1 cellular context compared by ENCODE assay signal in the genomic region with DNA sequence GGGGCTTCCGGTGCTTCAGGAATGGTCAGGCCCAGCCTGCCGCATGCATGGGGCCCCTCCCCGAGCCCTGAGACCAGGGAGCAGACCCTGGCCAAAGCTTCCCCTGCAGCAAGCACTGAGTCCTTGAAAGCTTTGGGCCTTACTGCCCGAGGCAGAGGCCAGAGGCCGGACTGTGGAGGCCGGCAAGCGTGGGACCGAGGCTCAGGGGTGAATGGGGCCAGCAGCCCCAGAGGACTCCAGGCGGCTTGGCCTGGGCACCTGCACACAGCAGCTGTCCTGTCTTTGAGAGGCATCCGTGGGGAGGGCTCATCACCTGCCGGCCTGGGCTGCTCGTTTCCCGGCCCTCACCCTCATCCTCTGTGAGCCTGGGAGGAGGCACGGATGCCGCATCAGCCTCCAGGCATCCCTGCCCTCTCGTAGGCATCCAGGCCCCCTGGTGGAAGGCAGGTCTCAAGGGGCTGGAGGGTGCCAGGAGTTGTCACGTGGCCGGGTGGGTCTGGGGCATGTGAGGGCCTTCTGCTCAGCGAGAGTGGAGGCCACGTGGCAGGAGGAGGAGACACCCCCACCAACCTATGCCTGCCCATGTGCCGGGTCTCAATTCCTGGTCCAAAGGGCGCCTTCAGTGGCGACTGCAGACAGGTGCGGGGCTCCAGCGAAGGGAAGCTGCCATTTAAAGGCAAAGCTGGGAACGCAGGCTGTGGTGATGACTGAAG.
TF ChIP-seq lines count a peak whose summit lies in the region.

No MANE protein-coding gene starts in this region.

TF ChIP-seq in IMR-90, 13 proteins besides CTCF, POLR2A, EP300 and RAD21:
- TF ChIP-seq MAZ (IDR thresholded peaks at IDR 0.05; ENCODE audit: borderline replicate concordance, low read depth, low read length) (no peak), MXI1 (IDR thresholded peaks at IDR 0.05; ENCODE audit: borderline replicate concordance, low read depth, low read length) (no peak), MAFK (IDR thresholded peaks at IDR 0.05; ENCODE audit: low read depth, low read length) (no peak), CHD1 (IDR thresholded peaks at IDR 0.05; ENCODE audit: low read depth, low read length) (no peak), FOS (IDR thresholded peaks at IDR 0.05; ENCODE audit: low read depth, low read length) (no peak), RCOR1 (IDR thresholded peaks at IDR 0.05; ENCODE audit: insufficient replicate concordance, low read length) (no peak), SMC3 (IDR thresholded peaks at IDR 0.05; ENCODE audit: low read depth, low read length) (no peak; the same call in 1 of the 2 replicates), NFE2L2 (IDR thresholded peaks at IDR 0.05; ENCODE audit: low read depth, low read length) (no peak), RFX5 (IDR thresholded peaks at IDR 0.05; ENCODE audit: low read depth, low read length) (no peak), BHLHE40 (IDR thresholded peaks at IDR 0.05; ENCODE audit: low read depth, low read length) (no peak), CEBPB (IDR thresholded peaks at IDR 0.05; ENCODE audit: low read depth, low read length) (no peak)
- TF ChIP-seq, protein P1, sequence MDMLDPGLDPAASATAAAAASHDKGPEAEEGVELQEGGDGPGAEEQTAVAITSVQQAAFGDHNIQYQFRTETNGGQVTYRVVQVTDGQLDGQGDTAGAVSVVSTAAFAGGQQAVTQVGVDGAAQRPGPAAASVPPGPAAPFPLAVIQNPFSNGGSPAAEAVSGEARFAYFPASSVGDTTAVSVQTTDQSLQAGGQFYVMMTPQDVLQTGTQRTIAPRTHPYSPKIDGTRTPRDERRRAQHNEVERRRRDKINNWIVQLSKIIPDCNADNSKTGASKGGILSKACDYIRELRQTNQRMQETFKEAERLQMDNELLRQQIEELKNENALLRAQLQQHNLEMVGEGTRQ (IDR thresholded peaks at IDR 0.05; ENCODE audit: low read depth, low read length): no peak
- TF ChIP-seq, protein P2, sequence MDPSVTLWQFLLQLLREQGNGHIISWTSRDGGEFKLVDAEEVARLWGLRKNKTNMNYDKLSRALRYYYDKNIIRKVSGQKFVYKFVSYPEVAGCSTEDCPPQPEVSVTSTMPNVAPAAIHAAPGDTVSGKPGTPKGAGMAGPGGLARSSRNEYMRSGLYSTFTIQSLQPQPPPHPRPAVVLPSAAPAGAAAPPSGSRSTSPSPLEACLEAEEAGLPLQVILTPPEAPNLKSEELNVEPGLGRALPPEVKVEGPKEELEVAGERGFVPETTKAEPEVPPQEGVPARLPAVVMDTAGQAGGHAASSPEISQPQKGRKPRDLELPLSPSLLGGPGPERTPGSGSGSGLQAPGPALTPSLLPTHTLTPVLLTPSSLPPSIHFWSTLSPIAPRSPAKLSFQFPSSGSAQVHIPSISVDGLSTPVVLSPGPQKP (IDR thresholded peaks at IDR 0.05; ENCODE audit: borderline replicate concordance, low read depth, low read length): no peak
